In the genomic region with DNA sequence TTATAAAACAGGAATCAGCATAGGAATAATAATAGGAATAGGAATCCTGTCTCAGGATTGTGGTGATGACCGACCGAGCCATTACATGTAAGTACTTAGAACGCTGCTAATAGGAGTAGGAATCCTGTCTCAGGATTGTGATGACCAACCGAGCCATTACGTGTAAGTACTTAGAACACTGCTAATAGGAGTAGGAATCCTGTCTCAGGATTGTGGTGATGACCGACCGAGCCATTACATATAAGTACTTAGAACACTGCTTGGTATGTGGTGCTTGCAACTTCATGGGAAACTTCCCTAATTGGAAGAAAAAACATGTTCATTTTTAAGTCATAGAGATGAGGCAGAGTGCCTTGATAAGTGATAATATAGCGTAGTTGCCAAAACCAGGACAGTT, we compare ENCODE assay signal across 23 cellular contexts. TPM values are rescaled to one million over a fixed set of nuclear protein-coding genes. Genes with fewer than 3 reads are reported as not detected.
A peak's percentile ranks its signal among the peaks of the same experiment; 100 is the strongest.
DNase-seq lines count a peak whose midpoint lies in the region; ATAC-seq and TF ChIP-seq lines count a peak whose summit lies in the region.
"Had no signal": no experiment of that assay in that cellular context is flagged by ENCODE, and none has a peak within 500 bp of the region (broad histone marks: within the 10 kb centered on the region; RNA-seq: fewer than 3 reads in every experiment).

No MANE protein-coding gene starts in this region.

- peak overlapping the region in 1 of 3 donors; percentile 61 for H3K27ac Mint-ChIP-seq in CD4-positive, CD25-positive, alpha-beta regulatory T cell
- H3K27ac Mint-ChIP-seq in naive thymus-derived CD8-positive, alpha-beta T cell, result no peak overlapping the region
- H3K27ac Mint-ChIP-seq: activated naive CD8-positive, alpha-beta T cell; stimulated activated naive CD8-positive, alpha-beta T cell treated with anti-CD3 and anti-CD28 coated beads, Interleukin-15, Interleukin-2, amounts not matched to agents 100 ng/mL and 50 ng/mL, for 24 hours had no signal

- ATAC-seq in CD4-positive, CD25-positive, alpha-beta regulatory T cell (ENCODE audit: low read depth in 2 of 2), result no peak
- ATAC-seq in HCT116, result no peak
- no peak for ATAC-seq in naive thymus-derived CD8-positive, alpha-beta T cell
- ATAC-seq: body of pancreas, left colon, Right ventricle myocardium inferior had no signal

- no peak for DNase-seq in CD4-positive, CD25-positive, alpha-beta regulatory T cell
- DNase-seq in HCT116 (ENCODE audit: low read depth, low spot score), result no peak
- DNase-seq in epithelial cell of prostate (ENCODE audit: low read depth, low spot score), result no peak
- DNase-seq in retinal pigment epithelial cell (ENCODE audit: low read depth), result peak; percentile 73
- DNase-seq in NCI-H526 treated with DMSO at 0.1 percent for 48 hours (lab: John Stamatoyannopoulos, UW), result no peak
- DNase-seq in naive thymus-derived CD8-positive, alpha-beta T cell, result no peak
- no peak for DNase-seq in NCI-H146 treated with DMSO at 0.1 percent for 48 hours (lab: John Stamatoyannopoulos, UW; ENCODE audit: unreplicated experiment)
- DNase-seq: activated CD4-positive, CD25-positive, alpha-beta regulatory T cell treated with anti-CD3 and anti-CD28 coated beads, Interleukin-2, amount 50 U/mL, for 72 hours; AML-193; body of pancreas; DND-41; effector memory CD8-positive, alpha-beta T cell; IMR-90; left colon; NCI-H524 treated with DMSO at 0.1 percent for 48 hours; stimulated activated CD4-positive, alpha-beta T cell treated with anti-CD3 and anti-CD28 coated beads, Interleukin-4, amount 100 ng/mL, for 1 hour; SW 1271; thyroid gland had no signal

- no peaks in the 10 kb centered on the region for H3K9me2 ChIP-seq in HCT116 (ENCODE audit: insufficient read depth)

- H3K4me3 Mint-ChIP-seq in CD4-positive, CD25-positive, alpha-beta regulatory T cell, result no peak overlapping the region
- no peak overlapping the region for H3K4me3 Mint-ChIP-seq in naive thymus-derived CD8-positive, alpha-beta T cell
- H3K4me3 Mint-ChIP-seq: activated naive CD8-positive, alpha-beta T cell; effector memory CD8-positive, alpha-beta T cell; stimulated activated naive CD8-positive, alpha-beta T cell treated with anti-CD3 and anti-CD28 coated beads, Interleukin-15, Interleukin-2, amounts not matched to agents 100 ng/mL and 50 ng/mL, for 24 hours had no signal

- no peaks in the 10 kb centered on the region for H3K27me3 Mint-ChIP-seq in CD4-positive, CD25-positive, alpha-beta regulatory T cell
- no peaks in the 10 kb centered on the region for H3K27me3 Mint-ChIP-seq in naive thymus-derived CD8-positive, alpha-beta T cell
- H3K27me3 Mint-ChIP-seq: activated naive CD8-positive, alpha-beta T cell; effector memory CD8-positive, alpha-beta T cell; stimulated activated naive CD8-positive, alpha-beta T cell treated with anti-CD3 and anti-CD28 coated beads, Interleukin-15, Interleukin-2, amounts not matched to agents 100 ng/mL and 50 ng/mL, for 24 hours had no signal

- H3K4me3 ChIP-seq in CD4-positive, CD25-positive, alpha-beta regulatory T cell (ENCODE audit: low read depth, low read length), result no peak overlapping the region
- H3K4me3 ChIP-seq in HCT116 (replicated peaks in 1 of 2; ENCODE audit: low read depth in 1 of 2, low read length in 2 of 2), result no peak overlapping the region
- H3K4me3 ChIP-seq in retinal pigment epithelial cell (ENCODE audit: low read length), result no peak overlapping the region
- H3K4me3 ChIP-seq: body of pancreas, GM12878, prostate gland, thyroid gland had no signal

- intact Hi-C loops in HCT116 (cut with micrococcal nuclease), result no loop called here

- H3K4me2 ChIP-seq in HCT116 (ENCODE audit: low read length), result no peak overlapping the region

- peaks cover 55% of the 10 kb centered on the region for H3K79me2 ChIP-seq in HCT116 (ENCODE audit: insufficient read depth, low read length)

- H3K36me3 ChIP-seq in CD4-positive, CD25-positive, alpha-beta regulatory T cell (ENCODE audit: control insufficient read depth, insufficient read depth, low read length), result peaks cover 68% of the 10 kb centered on the region
- H3K36me3 ChIP-seq in HCT116 (ENCODE audit: control insufficient read depth in 1 of 2, insufficient read depth in 2 of 2, low read length in 2 of 2), result peaks cover 0 to 30% of the 10 kb centered on the region in 2 experiments; a peak in 1 of 4 replicates
- H3K36me3 ChIP-seq: prostate gland had no signal

- H3K27me3 ChIP-seq in CD4-positive, CD25-positive, alpha-beta regulatory T cell (ENCODE audit: control insufficient read depth, insufficient read depth, low read length), result no peaks in the 10 kb centered on the region
- H3K27me3 ChIP-seq in HCT116 (ENCODE audit: insufficient read depth, low read length), result no peaks in the 10 kb centered on the region
- H3K27me3 ChIP-seq: body of pancreas, thyroid gland had no signal

- H3K36me3 Mint-ChIP-seq in CD4-positive, CD25-positive, alpha-beta regulatory T cell, result peaks cover 41% of the 10 kb centered on the region
- H3K36me3 Mint-ChIP-seq in naive thymus-derived CD8-positive, alpha-beta T cell, result peaks cover 0 to 48% (median 15%) of the 10 kb centered on the region in 3 donors

- BruUV-seq in HCT116 (replicated peaks; lab: Mats Ljungman, UMichigan), result TSS peak; percentile 23

- no peak for TF ChIP-seq RAD21 in HCT116 (IDR thresholded peaks at IDR 0.05; ENCODE audit: low read depth)

- H3K9me3 Mint-ChIP-seq in CD4-positive, CD25-positive, alpha-beta regulatory T cell, result no peaks in the 10 kb centered on the region
- no peaks in the 10 kb centered on the region for H3K9me3 Mint-ChIP-seq in naive thymus-derived CD8-positive, alpha-beta T cell
- H3K9me3 Mint-ChIP-seq: effector memory CD8-positive, alpha-beta T cell; stimulated activated naive CD8-positive, alpha-beta T cell treated with anti-CD3 and anti-CD28 coated beads, Interleukin-15, Interleukin-2, amounts not matched to agents 100 ng/mL and 50 ng/mL, for 24 hours had no signal

- no peaks in the 10 kb centered on the region for H4K20me1 ChIP-seq in HCT116 (ENCODE audit: insufficient read depth)

- CTCF ChIA-PET in HCT116 (lab: Charles Lee), result interaction anchor here (1.2 kb wide), 1 partner anchor 9 kb away, joined by 4 read pairs; no protein-coding TSS in a partner anchor

- TF ChIP-seq CTCF in HCT116 (IDR thresholded peaks at IDR 0.05 in 2 of 3, conservative IDR thresholded peaks at IDR 0.05 in 1 of 3; ENCODE audit: borderline replicate concordance in 1 of 3, insufficient read depth in 1 of 3, low read depth in 2 of 3, low read length in 2 of 3) (no peak), retinal pigment epithelial cell (conservative IDR thresholded peaks at IDR 0.05; ENCODE audit: low read depth, low read length) (no peak)

- H3K9me3 ChIP-seq in CD4-positive, CD25-positive, alpha-beta regulatory T cell (ENCODE audit: control insufficient read depth in 2 of 2, low read length in 2 of 2), result no peaks in the 10 kb centered on the region
- no peaks in the 10 kb centered on the region for H3K9me3 ChIP-seq in HCT116 (ENCODE audit: control insufficient read depth in 1 of 2, insufficient read depth in 1 of 2, low read depth in 1 of 2, low read length in 2 of 2)
- H3K9me3 ChIP-seq: body of pancreas, prostate gland, thyroid gland had no signal

- TF ChIP-seq POLR2A in HCT116 (IDR thresholded peaks at IDR 0.05; ENCODE audit: borderline replicate concordance, extremely low read depth, insufficient read depth, insufficient read length), result no peak

- RAD21 ChIA-PET in HCT116 (lab: Charles Lee; ENCODE audit: low non-redundant PET in 1 of 2, low total read pairs in 2 of 2, uncharacterized antibody in 2 of 2, unreplicated experiment in 2 of 2), result no interaction called here

- H3K4me1 Mint-ChIP-seq in CD4-positive, CD25-positive, alpha-beta regulatory T cell, result peaks cover 8 to 77% (median 30%) of the 10 kb centered on the region in 4 donors
- H3K4me1 Mint-ChIP-seq in naive thymus-derived CD8-positive, alpha-beta T cell, result peaks cover 9 to 18% (median 11%) of the 10 kb centered on the region in 4 donors

- H3K27ac ChIP-seq in CD4-positive, CD25-positive, alpha-beta regulatory T cell (ENCODE audit: insufficient read depth, low read length, poor library complexity, severe bottlenecking), result peak overlapping the region; percentile 37
- no peak overlapping the region for H3K27ac ChIP-seq in HCT116 (ENCODE audit: low read depth, low read length)
- peak overlapping the region; percentile 26 for H3K27ac ChIP-seq in epithelial cell of prostate
- H3K27ac ChIP-seq: prostate gland, thyroid gland had no signal

- POLR2A ChIA-PET in HCT116 (lab: Charles Lee), result no interaction called here
- POLR2A ChIA-PET in naive thymus-derived CD8-positive, alpha-beta T cell (lab: Charles Lee), result no interaction called here

- H3K4me1 ChIP-seq in CD4-positive, CD25-positive, alpha-beta regulatory T cell (ENCODE audit: control insufficient read depth, insufficient read depth, low read length, poor library complexity, severe bottlenecking), result peaks cover 8% of the 10 kb centered on the region
- peaks cover 11 to 20% of the 10 kb centered on the region in 2 experiments for H3K4me1 ChIP-seq in HCT116 (ENCODE audit: control insufficient read depth in 1 of 2, insufficient read depth in 2 of 2, low read length in 2 of 2)
- H3K4me1 ChIP-seq: prostate gland had no signal

- H3K9ac ChIP-seq in HCT116 (ENCODE audit: low read length), result no peak overlapping the region

- H2AFZ ChIP-seq in HCT116 (ENCODE audit: low read depth, low read length, poor library complexity, severe bottlenecking), result no peak overlapping the region

TF ChIP-seq in HCT116, 20 proteins besides CTCF, POLR2A, EP300 and RAD21 (continues in another document):
- TF ChIP-seq, protein P1, sequence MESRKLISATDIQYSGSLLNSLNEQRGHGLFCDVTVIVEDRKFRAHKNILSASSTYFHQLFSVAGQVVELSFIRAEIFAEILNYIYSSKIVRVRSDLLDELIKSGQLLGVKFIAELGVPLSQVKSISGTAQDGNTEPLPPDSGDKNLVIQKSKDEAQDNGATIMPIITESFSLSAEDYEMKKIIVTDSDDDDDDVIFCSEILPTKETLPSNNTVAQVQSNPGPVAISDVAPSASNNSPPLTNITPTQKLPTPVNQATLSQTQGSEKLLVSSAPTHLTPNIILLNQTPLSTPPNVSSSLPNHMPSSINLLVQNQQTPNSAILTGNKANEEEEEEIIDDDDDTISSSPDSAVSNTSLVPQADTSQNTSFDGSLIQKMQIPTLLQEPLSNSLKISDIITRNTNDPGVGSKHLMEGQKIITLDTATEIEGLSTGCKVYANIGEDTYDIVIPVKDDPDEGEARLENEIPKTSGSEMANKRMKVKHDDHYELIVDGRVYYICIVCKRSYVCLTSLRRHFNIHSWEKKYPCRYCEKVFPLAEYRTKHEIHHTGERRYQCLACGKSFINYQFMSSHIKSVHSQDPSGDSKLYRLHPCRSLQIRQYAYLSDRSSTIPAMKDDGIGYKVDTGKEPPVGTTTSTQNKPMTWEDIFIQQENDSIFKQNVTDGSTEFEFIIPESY (IDR thresholded peaks at IDR 0.05; ENCODE audit: extremely low read depth, insufficient replicate concordance, low read length), result no peak
- TF ChIP-seq ZNF274 (IDR thresholded peaks at IDR 0.05; ENCODE audit: low read depth, low read length) (no peak), ZFX (IDR thresholded peaks at IDR 0.05) (no peak)

RNA-seq across cellular contexts. Expression of a gene that starts 30.0 kb away (rescaled TPM):
- total RNA-seq in CD4-positive, CD25-positive, alpha-beta regulatory T cell, result 84.7 TPM
- polyA plus RNA-seq in CD4-positive, CD25-positive, alpha-beta regulatory T cell, result 10 to 100 TPM; 33.4 to 47.9 (median 38.3) TPM
- 45.6 TPM for total RNA-seq in HCT116 (2021; ENCODE audit: unreplicated experiment)
- polyA plus RNA-seq in HCT116 (2012), result 42.5 and 44.0 TPM in 2 replicates
- 10 to 100 TPM; 44.0 to 46.1 TPM for total RNA-seq in naive thymus-derived CD8-positive, alpha-beta T cell
- 10 to 100 TPM in 1 of 3 donors, 1 to 10 TPM in 2; 7.5 to 18.9 (median 8.9) TPM for polyA plus RNA-seq in naive thymus-derived CD8-positive, alpha-beta T cell
